ENCODE assay signal across 15 cellular contexts in genomic region chr11:33309118-33309517, GRCh38. TPM values are rescaled to one million over a fixed set of nuclear protein-coding genes. Genes with fewer than 3 reads are reported as not detected.
DNase-seq lines count a peak whose midpoint lies in the region; ATAC-seq and TF ChIP-seq lines count a peak whose summit lies in the region.
"Had no signal": no experiment of that assay in that cellular context is flagged by ENCODE, and none has a peak within 500 bp of the region (broad histone marks: within the 10 kb centered on the region; RNA-seq: fewer than 3 reads in every experiment).

No MANE protein-coding gene starts in this region.

- no peak overlapping the region for H3K4me3 ChIP-seq in trophoblast cell (ENCODE audit: low read depth, low read length)
- H3K4me3 ChIP-seq: GM12878, GM23248 had no signal

- no peak overlapping the region for H3K23ac ChIP-seq in trophoblast cell (ENCODE audit: low read length)

- DNase-seq in T-helper 17 cell, result no peak
- no peak for DNase-seq in chondrocyte (ENCODE audit: low spot score)
- no peak for DNase-seq in trophoblast cell
- no peak for DNase-seq in GF-D8 (lab: John Stamatoyannopoulos, UW)
- DNase-seq in T-cell, result no peak
- DNase-seq: C1 segment of cervical spinal cord; Caco-2; CD8-positive, alpha-beta T cell; DMS153; DND-41; GM23248; H9 had no signal

- CTCF ChIA-PET in T-cell (lab: Charles Lee), result no interaction called here

- no peak overlapping the region for H3K27ac ChIP-seq in trophoblast cell (ENCODE audit: low read depth, low read length)

- POLR2A ChIA-PET in T-cell (lab: Charles Lee), result no interaction called here

- H3K27ac Mint-ChIP-seq in T-helper 17 cell (peak overlapping the region; percentile 53), chondrocyte (ENCODE audit: unreplicated experiment) (peak overlapping the region; percentile 17), T-cell (no peak overlapping the region)
- H3K27ac Mint-ChIP-seq: CD8-positive, alpha-beta T cell had no signal

- no peak overlapping the region for H3K14ac ChIP-seq in trophoblast cell (ENCODE audit: low read length)

- H3K4me1 ChIP-seq in trophoblast cell (ENCODE audit: control insufficient read depth in 1 of 2, insufficient read depth in 2 of 2, low read length in 2 of 2), result peaks cover 3 to 7% of the 10 kb centered on the region in 2 experiments
- H3K4me1 ChIP-seq: Caco-2 had no signal

- no peak overlapping the region for H2BK120ac ChIP-seq in trophoblast cell (ENCODE audit: insufficient read depth, low read length, poor library complexity)

- TF ChIP-seq CTCF in chondrocyte (IDR thresholded peaks at IDR 0.05), result no peak

- H3K36me3 Mint-ChIP-seq in T-helper 17 cell (ENCODE audit: low read depth) (no peaks in the 10 kb centered on the region), chondrocyte (ENCODE audit: low read depth) (no peaks in the 10 kb centered on the region), T-cell (peaks cover 8% of the 10 kb centered on the region)

- H3K27me3 ChIP-seq in trophoblast cell (ENCODE audit: insufficient read depth, low read length), result no peaks in the 10 kb centered on the region

- H3K4me1 Mint-ChIP-seq in T-helper 17 cell (peaks cover 32% of the 10 kb centered on the region), chondrocyte (ENCODE audit: low read depth) (peaks cover 47% of the 10 kb centered on the region), T-cell (peaks cover 49 to 69% (median 69%) of the 10 kb centered on the region in 3 donors)

- H3K27me3 Mint-ChIP-seq in T-helper 17 cell (no peaks in the 10 kb centered on the region), chondrocyte (ENCODE audit: low read depth) (no peaks in the 10 kb centered on the region), T-cell (no peaks in the 10 kb centered on the region)

- H2BK12ac ChIP-seq in trophoblast cell (ENCODE audit: low read length), result no peak overlapping the region

- no peak overlapping the region for H2AK5ac ChIP-seq in trophoblast cell (ENCODE audit: low read length)

- no peak overlapping the region for H3K4me3 Mint-ChIP-seq in T-helper 17 cell
- H3K4me3 Mint-ChIP-seq in chondrocyte (ENCODE audit: unreplicated experiment), result no peak overlapping the region
- no peak overlapping the region for H3K4me3 Mint-ChIP-seq in T-cell
- H3K4me3 Mint-ChIP-seq: CD8-positive, alpha-beta T cell; H9 had no signal

- peaks cover 4% of the 10 kb centered on the region for H3K79me2 ChIP-seq in trophoblast cell (ENCODE audit: control insufficient read depth, insufficient read depth, low read length, poor library complexity)

- peaks cover 0 to 2% of the 10 kb centered on the region in 2 experiments for H3K36me3 ChIP-seq in trophoblast cell (ENCODE audit: control insufficient read depth in 1 of 2, insufficient read depth in 2 of 2, low read length in 2 of 2)

- no CpG with 5 or more reads among the region's 1 CpG for WGBS in trophoblast cell (ENCODE audit: extremely low coverage, insufficient coverage, insufficient read length)

- H3K18ac ChIP-seq in trophoblast cell (ENCODE audit: low read length), result no peak overlapping the region

- no peak overlapping the region for H3K9ac ChIP-seq in trophoblast cell (ENCODE audit: low read length)
- H3K9ac ChIP-seq: GM23248 had no signal

- H4K12ac ChIP-seq in trophoblast cell (ENCODE audit: low read depth, low read length), result no peak overlapping the region

- H3K4ac ChIP-seq in trophoblast cell (ENCODE audit: low read depth, low read length), result peak overlapping the region; percentile 67

- H4K91ac ChIP-seq in trophoblast cell (ENCODE audit: low read depth, low read length), result no peak overlapping the region

- H3K9me3 Mint-ChIP-seq in chondrocyte (ENCODE audit: low read depth), result no peaks in the 10 kb centered on the region
- no peaks in the 10 kb centered on the region for H3K9me3 Mint-ChIP-seq in T-cell
- H3K9me3 Mint-ChIP-seq: CD8-positive, alpha-beta T cell; H9 had no signal

- no peak overlapping the region for H2AFZ ChIP-seq in trophoblast cell (ENCODE audit: insufficient read depth, low read length, poor library complexity)
- H2AFZ ChIP-seq: GM23248 had no signal

- H2BK5ac ChIP-seq in trophoblast cell (ENCODE audit: low read depth, low read length, poor library complexity), result no peak overlapping the region

- H3K4me2 ChIP-seq in trophoblast cell (ENCODE audit: low read length), result no peak overlapping the region

- ATAC-seq in T-helper 17 cell, result no peak
- ATAC-seq in GM21717 (IDR thresholded peaks at IDR 0.05; ENCODE audit: unreplicated experiment), result no peak
- no peak for ATAC-seq in T-cell (replicated peaks in 1 of 4)
- ATAC-seq: CD8-positive, alpha-beta T cell; GM12878; HCT116 had no signal

- peaks cover 2% of the 10 kb centered on the region for H3K79me1 ChIP-seq in trophoblast cell (ENCODE audit: low read length)

- H4K8ac ChIP-seq in trophoblast cell (ENCODE audit: low read depth, low read length), result no peak overlapping the region

- H3K9me3 ChIP-seq in T-helper 17 cell (ENCODE audit: control insufficient read depth, low read length, poor library complexity, severe bottlenecking), result no peaks in the 10 kb centered on the region
- no peaks in the 10 kb centered on the region for H3K9me3 ChIP-seq in trophoblast cell (ENCODE audit: insufficient read depth, low read depth, low read length)
- H3K9me3 ChIP-seq: Caco-2 had no signal

RNA-seq across cellular contexts. Expression of gene HIPK3, which starts 51.9 kb away (rescaled TPM):
- total RNA-seq in T-helper 17 cell, result 10 to 100 TPM; 59.7 to 64.1 TPM
- total RNA-seq in chondrocyte, result 77.6 to 83.0 TPM (median 80.1 TPM) in 3 replicates
- polyA plus RNA-seq in trophoblast cell (2013), result 18.8 and 19.0 TPM in 2 replicates
- total RNA-seq in T-cell, result 10 to 100 TPM; 47.2 to 70.2 (median 65.0) TPM

Comparison
In these comparisons a context has a peak if more than half of its experiments do, and no peak if none do; other contexts are left out.
1. H3K27ac Mint-ChIP-seq: peak in T-helper 17 cell (single experiment) and chondrocyte (single experiment); none in T-cell (0 of 2).